In the genomic region with DNA sequence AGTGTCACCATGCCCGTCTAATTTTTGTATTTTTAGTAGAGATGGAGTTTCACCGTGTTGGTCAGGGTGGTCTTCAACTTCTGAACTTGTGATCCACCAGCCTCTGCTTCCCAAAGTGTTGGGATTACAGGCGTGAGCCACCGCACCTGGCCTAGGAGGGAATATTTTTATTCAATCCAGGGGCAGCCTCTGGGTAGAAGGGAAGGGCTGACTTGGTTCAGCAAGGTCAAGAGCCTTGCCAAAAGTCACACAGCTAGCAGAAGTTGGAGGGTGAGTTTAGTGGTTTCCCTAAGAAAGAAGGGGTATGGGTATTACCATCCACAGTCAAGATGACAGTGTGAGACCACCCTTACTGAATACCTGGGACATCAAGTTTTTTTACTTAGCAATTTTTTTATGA, we compare ENCODE assay signal across 2 cellular contexts.
TF ChIP-seq lines count a peak whose summit lies in the region.

No MANE protein-coding gene starts in this region.

TF ChIP-seq in GM23338, 12 proteins besides CTCF, POLR2A, EP300 and RAD21:
- TF ChIP-seq CREB1 (CRISPR knock-in tag; IDR thresholded peaks at IDR 0.05; ENCODE audit: low read depth): no peak
- TF ChIP-seq POLR2AphosphoS5 (IDR thresholded peaks at IDR 0.05; ENCODE audit: low read depth): no peak

TF ChIP-seq in H1, 55 proteins besides CTCF, POLR2A, EP300 and RAD21:
- TF ChIP-seq SUZ12 (IDR thresholded peaks at IDR 0.05; ENCODE audit: low read length) (no peak), RXRA (IDR thresholded peaks at IDR 0.05; ENCODE audit: insufficient read depth, low read depth, low read length) (no peak), KDM1A (IDR thresholded peaks at IDR 0.05; ENCODE audit: borderline replicate concordance, low read length) (peak; percentile 72; the same call in 1 of the 2 replicates)
